Comparison of ENCODE assay signal across 18 cellular contexts in the genomic region with DNA sequence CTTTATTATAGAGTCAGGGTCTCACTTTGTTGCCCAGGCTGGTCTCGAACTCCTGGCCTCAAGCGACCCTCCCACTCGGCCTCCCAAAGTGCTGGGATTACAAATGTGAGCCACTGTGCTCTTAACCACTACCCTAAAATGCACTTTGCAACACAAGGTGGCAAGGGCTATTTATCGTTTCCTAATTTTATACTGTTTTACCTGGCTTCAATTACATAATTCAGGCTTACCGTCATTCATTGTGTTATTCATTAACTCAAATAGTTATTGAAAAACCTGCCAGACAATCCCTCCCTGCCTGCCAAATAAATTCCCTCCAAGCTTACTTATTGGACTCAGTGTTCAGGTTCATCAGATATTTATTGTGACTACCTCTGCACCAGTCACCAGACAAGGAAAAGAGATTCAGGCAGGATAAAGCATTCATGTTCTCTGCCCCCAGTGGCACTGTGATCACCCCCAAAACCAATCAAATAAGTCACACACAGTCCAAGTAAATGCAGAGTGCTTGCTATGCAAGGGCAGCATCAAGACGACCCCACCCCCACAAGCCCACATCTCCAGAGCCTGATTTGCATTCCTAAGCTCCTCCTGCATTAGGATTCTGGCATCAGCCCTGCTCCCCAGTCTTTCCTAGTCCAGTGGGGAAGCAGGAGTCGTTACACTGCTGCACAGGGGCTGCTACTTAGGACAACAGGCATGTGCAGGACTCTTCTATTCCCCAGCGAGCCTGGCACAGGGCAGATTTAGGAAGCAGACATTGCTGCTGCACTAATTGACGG. TPM values are rescaled to one million over a fixed set of nuclear protein-coding genes. Genes with fewer than 3 reads are reported as not detected.
DNase-seq lines count a peak whose midpoint lies in the region; ATAC-seq and TF ChIP-seq lines count a peak whose summit lies in the region.
"Had no signal": no experiment of that assay in that cellular context is flagged by ENCODE, and none has a peak within 500 bp of the region (broad histone marks: within the 10 kb centered on the region; RNA-seq: fewer than 3 reads in every experiment).

No MANE protein-coding gene starts in this region.

- H3K9ac ChIP-seq in HUES6 (ENCODE audit: low read length) (peak overlapping the region; percentile 8), endodermal cell (ENCODE audit: extremely low read depth, low read length, poor library complexity, severe bottlenecking) (no peak overlapping the region)

- H3K27me3 Mint-ChIP-seq in endodermal cell (ENCODE audit: insufficient read depth) = no peaks in the 10 kb centered on the region
- H3K27me3 Mint-ChIP-seq in natural killer cell (ENCODE audit: low read depth in 2 of 2) = no peaks in the 10 kb centered on the region
- H3K27me3 Mint-ChIP-seq: activated T-helper 17 cell treated with anti-CD3 and anti-CD28 coated beads, Interleukin-2, amount 50 U/mL, for 72 hours; effector memory CD8-positive, alpha-beta T cell had no signal

- H3K4me3 Mint-ChIP-seq in endodermal cell = no peak overlapping the region
- H3K4me3 Mint-ChIP-seq in natural killer cell = no peak overlapping the region
- H3K4me3 Mint-ChIP-seq: activated CD8-positive, alpha-beta T cell treated with anti-CD3 and anti-CD28 coated beads, Interleukin-2, amount 10 ng/mL, durations not matched to agents 7 days and 5 days; activated T-helper 17 cell treated with anti-CD3 and anti-CD28 coated beads, Interleukin-2, amount 50 U/mL, for 72 hours; effector memory CD8-positive, alpha-beta T cell had no signal

- TF ChIP-seq CTCF in endodermal cell (conservative IDR thresholded peaks at IDR 0.05) (no peak), natural killer cell (IDR thresholded peaks at IDR 0.05) (no peak)

- H3K27me3 ChIP-seq in HUES6 (ENCODE audit: control insufficient read depth, insufficient read depth, low read length) = no peaks in the 10 kb centered on the region
- no peaks in the 10 kb centered on the region for H3K27me3 ChIP-seq in endodermal cell (ENCODE audit: control insufficient read depth, insufficient read depth, low read length, poor library complexity, severe bottlenecking)
- H3K27me3 ChIP-seq: adrenal gland, tibial artery had no signal

- no peaks in the 10 kb centered on the region for H3K9me3 ChIP-seq in HUES6 (ENCODE audit: control insufficient read depth, insufficient read depth, low read depth, low read length)
- H3K9me3 ChIP-seq in endodermal cell (ENCODE audit: control insufficient read depth, low read length) = no peaks in the 10 kb centered on the region
- H3K9me3 ChIP-seq: adrenal gland, tibial artery had no signal

- H3K36me3 ChIP-seq in HUES6 (ENCODE audit: control insufficient read depth, insufficient read depth, low read length) (peaks cover 13% of the 10 kb centered on the region), endodermal cell (ENCODE audit: control insufficient read depth, insufficient read depth, low read length) (peaks cover 8% of the 10 kb centered on the region)

- no peak overlapping the region for H3K27ac ChIP-seq in HUES6 (ENCODE audit: low read depth, low read length)
- no peak overlapping the region for H3K27ac ChIP-seq in endodermal cell (ENCODE audit: low read depth, low read length)
- H3K27ac ChIP-seq: adrenal gland, tibial artery, WERI-Rb-1 had no signal

- DNase-seq in endodermal cell (no peak), left lobe of liver (ENCODE audit: low spot score) (peak; percentile 65), sciatic nerve (ENCODE audit: low spot score) (peak; percentile 39), NOMO-1 treated with DMSO at 0.1 percent for 48 hours (lab: John Stamatoyannopoulos, UW; ENCODE audit: unreplicated experiment) (no peak), natural killer cell (no peak)
- DNase-seq: activated CD8-positive, alpha-beta T cell treated with anti-CD3 and anti-CD28 coated beads, Interleukin-2, amount 10 ng/mL, durations not matched to agents 7 days and 5 days; central memory CD4-positive, alpha-beta T cell; effector memory CD8-positive, alpha-beta T cell; mesendoderm; WERI-Rb-1 had no signal

- peaks cover 22% of the 10 kb centered on the region for H3K4me1 ChIP-seq in HUES6 (ENCODE audit: control insufficient read depth, insufficient read depth, low read length)
- no peaks in the 10 kb centered on the region for H3K4me1 ChIP-seq in endodermal cell (ENCODE audit: control insufficient read depth, insufficient read depth, low read length)

- H3K4me3 ChIP-seq in HUES6 (ENCODE audit: low read depth, low read length) (no peak overlapping the region), endodermal cell (ENCODE audit: low read length) (no peak overlapping the region)
- H3K4me3 ChIP-seq: adrenal gland, skin epidermis, tibial artery had no signal

- ATAC-seq in left lobe of liver (peak; percentile 67), sciatic nerve (no peak), HG03025 (IDR thresholded peaks at IDR 0.05; ENCODE audit: low FRiP score, unreplicated experiment) (no peak), HG03039 (IDR thresholded peaks at IDR 0.05; ENCODE audit: unreplicated experiment) (no peak), natural killer cell (no peak)
- ATAC-seq: activated CD8-positive, alpha-beta T cell treated with anti-CD3 and anti-CD28 coated beads, Interleukin-2, amount 10 ng/mL, durations not matched to agents 7 days and 5 days; activated T-helper 17 cell treated with anti-CD3 and anti-CD28 coated beads, Interleukin-2, amount 50 U/mL, for 72 hours; effector memory CD8-positive, alpha-beta T cell had no signal

- 80 to 89% methylated on average over 8 to 9 of the region's 9 CpGs for WGBS in endodermal cell (ENCODE audit: insufficient coverage in 1 of 2, insufficient read length in 1 of 2), 2 experiments

- peaks cover 9% of the 10 kb centered on the region for H3K4me1 Mint-ChIP-seq in endodermal cell
- H3K4me1 Mint-ChIP-seq in natural killer cell = no peaks in the 10 kb centered on the region

- intact Hi-C loops in sciatic nerve (cut with DNase I) (no loop called here), natural killer cell (cut with micrococcal nuclease) (no loop called here)

- H3K9me3 Mint-ChIP-seq in endodermal cell (no peaks in the 10 kb centered on the region), natural killer cell (no peaks in the 10 kb centered on the region)
- H3K9me3 Mint-ChIP-seq: activated T-helper 17 cell treated with anti-CD3 and anti-CD28 coated beads, Interleukin-2, amount 50 U/mL, for 72 hours; effector memory CD8-positive, alpha-beta T cell had no signal

- peak overlapping the region; percentile 42 for H3K27ac Mint-ChIP-seq in endodermal cell
- H3K27ac Mint-ChIP-seq in natural killer cell = no peak overlapping the region
- H3K27ac Mint-ChIP-seq: activated CD8-positive, alpha-beta T cell treated with anti-CD3 and anti-CD28 coated beads, Interleukin-2, amount 10 ng/mL, durations not matched to agents 7 days and 5 days; activated T-helper 17 cell treated with anti-CD3 and anti-CD28 coated beads, Interleukin-2, amount 50 U/mL, for 72 hours; effector memory CD8-positive, alpha-beta T cell had no signal

- H3K36me3 Mint-ChIP-seq in endodermal cell (ENCODE audit: low read depth) = peaks cover 28% of the 10 kb centered on the region
- H3K36me3 Mint-ChIP-seq in natural killer cell = no peaks in the 10 kb centered on the region

RNA-seq across cellular contexts. Expression of a gene that starts 8.1 kb away (rescaled TPM):
- total RNA-seq in endodermal cell (10 to 100 TPM; 11.7 to 15.0 TPM), left lobe of liver (5.1 TPM), sciatic nerve (12.3 TPM), natural killer cell (1 to 10 TPM; 2.9 to 3.6 (median 3.0) TPM)
- 5.5 TPM for polyA plus RNA-seq in endodermal cell (2013, experiment 1 of 2)
- polyA plus RNA-seq in endodermal cell (2013, experiment 2 of 2) = 5.7 TPM

RNA-seq across cellular contexts. Expression of a gene that starts 8.1 kb away (rescaled TPM):
- total RNA-seq in endodermal cell = 10 to 100 TPM; 14.3 to 19.5 TPM
- 8.0 TPM for polyA plus RNA-seq in endodermal cell (2013, experiment 1 of 2)
- polyA plus RNA-seq in endodermal cell (2013, experiment 2 of 2) = 7.4 TPM
- total RNA-seq in left lobe of liver = not detected
- total RNA-seq in sciatic nerve = not detected
- under 1 TPM; 0.16 to 0.50 (median 0.20) TPM for total RNA-seq in natural killer cell
- total RNA-seq: omental fat pad had no signal

RNA-seq across cellular contexts. Expression of a gene that starts 38.8 kb away (rescaled TPM):
- 100 to 1,000 TPM; 543 to 585 TPM for total RNA-seq in endodermal cell
- 1,221 TPM for polyA plus RNA-seq in endodermal cell (2013, experiment 1 of 2)
- polyA plus RNA-seq in endodermal cell (2013, experiment 2 of 2) = 1,270 TPM
- total RNA-seq in left lobe of liver = 5.2 TPM
- total RNA-seq in sciatic nerve = 186 TPM
- 10 to 100 TPM; 26.6 to 41.0 (median 35.2) TPM for total RNA-seq in natural killer cell

RNA-seq across cellular contexts. Expression of a gene that starts 47.6 kb away (rescaled TPM):
- total RNA-seq in endodermal cell = 10 to 100 TPM; 31.6 to 36.2 TPM
- polyA plus RNA-seq in endodermal cell (2013, experiment 1 of 2) = 55.7 TPM
- 50.5 TPM for polyA plus RNA-seq in endodermal cell (2013, experiment 2 of 2)
- 52.7 TPM for total RNA-seq in left lobe of liver
- total RNA-seq in sciatic nerve = 65.4 TPM
- total RNA-seq in natural killer cell = 10 to 100 TPM; 33.4 to 39.0 (median 39.0) TPM

Comparison
In these comparisons a context has a peak if more than half of its experiments do, and no peak if none do; other contexts are left out.
1. DNase-seq: peak in left lobe of liver (single experiment) and sciatic nerve (single experiment); none in endodermal cell (single experiment), NOMO-1 treated with DMSO at 0.1 percent for 48 hours (single experiment) and natural killer cell (single experiment).
2. RNA of a gene that starts 8.1 kb away (total RNA-seq): 14.3 to 19.5 TPM in endodermal cell; 0.16 to 0.50 TPM in natural killer cell, not detected in sciatic nerve (single experiment) and not detected in left lobe of liver (single experiment); every median in the first group is over 10 times any median in the second.